In genomic region chr11:2668876-2669275, GRCh38 we compare ENCODE assay signal across 23 cellular contexts. TPM values are rescaled to one million over a fixed set of nuclear protein-coding genes. Genes with fewer than 3 reads are reported as not detected.
DNase-seq lines count a peak whose midpoint lies in the region; ATAC-seq and TF ChIP-seq lines count a peak whose summit lies in the region.
"Had no signal": no experiment of that assay in that cellular context is flagged by ENCODE, and none has a peak within 500 bp of the region (broad histone marks: within the 10 kb centered on the region; RNA-seq: fewer than 3 reads in every experiment).

No MANE protein-coding gene starts in this region.

- no peak for ATAC-seq in CD4-positive, alpha-beta T cell (ENCODE audit: poor library complexity)
- no peak for ATAC-seq in HG03565 (IDR thresholded peaks at IDR 0.05; ENCODE audit: unreplicated experiment)
- ATAC-seq: Right ventricle myocardium inferior had no signal

- H3K27ac ChIP-seq in hepatocyte = peak overlapping the region; percentile 16
- no peak overlapping the region for H3K27ac ChIP-seq in CD4-positive, alpha-beta T cell (ENCODE audit: low read depth, low read length)
- H3K27ac ChIP-seq: BLaER1, GM23248 had no signal

- no peak overlapping the region for H3K4me3 Mint-ChIP-seq in activated CD4-positive, alpha-beta memory T cell treated with anti-CD3 and anti-CD28 coated beads, Interleukin-2, amount 10 ng/mL, durations not matched to agents 7 days and 5 days
- no peak overlapping the region for H3K4me3 Mint-ChIP-seq in type B pancreatic cell
- H3K4me3 Mint-ChIP-seq in CD4-positive, alpha-beta T cell = no peak overlapping the region
- H3K4me3 Mint-ChIP-seq: CD8-positive, alpha-beta memory T cell; H9; HFFc6 had no signal

- peaks cover 37% of the 10 kb centered on the region for H4K20me1 ChIP-seq in hepatocyte (ENCODE audit: insufficient read depth, poor library complexity, severe bottlenecking)

- intact Hi-C loops in CD4-positive, alpha-beta T cell (cut with DNase I, micrococcal nuclease) = no loop called here

- DNase-seq in activated CD4-positive, alpha-beta memory T cell treated with anti-CD3 and anti-CD28 coated beads, Interleukin-2, amount 10 ng/mL, durations not matched to agents 7 days and 5 days = peak; percentile 7
- no peak for DNase-seq in hepatocyte (ENCODE audit: low spot score)
- peak; percentile 28 for DNase-seq in retina
- DNase-seq in type B pancreatic cell (ENCODE audit: extremely low spot score, unreplicated experiment) = peak; percentile 18
- DNase-seq in CD4-positive, alpha-beta T cell = no peak
- no peak for DNase-seq in medulla oblongata (ENCODE audit: extremely low spot score)
- DNase-seq: ACHN; Calu3; CD8-positive, alpha-beta memory T cell; DMS153; GM23248; H9; HFFc6; Karpas-422; MV-4-11; NCI-H1694; NCI-H2081 treated with DMSO at 0.1 percent for 48 hours; NCI-H446; NCI-H526; OCI-M1 had no signal

- H3K79me2 ChIP-seq in hepatocyte = peaks cover 71% of the 10 kb centered on the region

- no peaks in the 10 kb centered on the region for H3K4me1 Mint-ChIP-seq in activated CD4-positive, alpha-beta memory T cell treated with anti-CD3 and anti-CD28 coated beads, Interleukin-2, amount 10 ng/mL, durations not matched to agents 7 days and 5 days
- peaks cover 18% of the 10 kb centered on the region for H3K4me1 Mint-ChIP-seq in type B pancreatic cell (ENCODE audit: unreplicated experiment)
- no peaks in the 10 kb centered on the region for H3K4me1 Mint-ChIP-seq in CD4-positive, alpha-beta T cell (ENCODE audit: low read depth)
- H3K4me1 Mint-ChIP-seq: CD8-positive, alpha-beta memory T cell had no signal

- no peak overlapping the region for H3K27ac Mint-ChIP-seq in activated CD4-positive, alpha-beta memory T cell treated with anti-CD3 and anti-CD28 coated beads, Interleukin-2, amount 10 ng/mL, durations not matched to agents 7 days and 5 days
- peak overlapping the region; percentile 0 for H3K27ac Mint-ChIP-seq in type B pancreatic cell
- H3K27ac Mint-ChIP-seq in CD4-positive, alpha-beta T cell = no peak overlapping the region
- H3K27ac Mint-ChIP-seq: CD8-positive, alpha-beta memory T cell; H9; HFFc6 had no signal

- H3K27me3 Mint-ChIP-seq in activated CD4-positive, alpha-beta memory T cell treated with anti-CD3 and anti-CD28 coated beads, Interleukin-2, amount 10 ng/mL, durations not matched to agents 7 days and 5 days = no peaks in the 10 kb centered on the region
- H3K27me3 Mint-ChIP-seq in type B pancreatic cell = no peaks in the 10 kb centered on the region
- H3K27me3 Mint-ChIP-seq in CD4-positive, alpha-beta T cell = no peaks in the 10 kb centered on the region
- H3K27me3 Mint-ChIP-seq: CD8-positive, alpha-beta memory T cell had no signal

- CTCF ChIA-PET in activated CD4-positive, alpha-beta memory T cell treated with anti-CD3 and anti-CD28 coated beads, Interleukin-2, amount 10 ng/mL, durations not matched to agents 7 days and 5 days (lab: Charles Lee) = no interaction called here
- CTCF ChIA-PET in CD4-positive, alpha-beta T cell (lab: Charles Lee) = no interaction called here

- H3K27me3 ChIP-seq in hepatocyte = no peaks in the 10 kb centered on the region
- no peaks in the 10 kb centered on the region for H3K27me3 ChIP-seq in CD4-positive, alpha-beta T cell (ENCODE audit: control insufficient read depth, insufficient read depth, low read length)
- H3K27me3 ChIP-seq: BLaER1 had no signal

- H2AFZ ChIP-seq in hepatocyte = no peak overlapping the region
- H2AFZ ChIP-seq: GM23248 had no signal

- H3K9me3 ChIP-seq in hepatocyte (ENCODE audit: low read depth) = no peaks in the 10 kb centered on the region
- no peaks in the 10 kb centered on the region for H3K9me3 ChIP-seq in CD4-positive, alpha-beta T cell (ENCODE audit: control insufficient read depth, low read length)

- H3K9me2 ChIP-seq in hepatocyte (replicated peaks; ENCODE audit: insufficient read depth) = no peaks in the 10 kb centered on the region

- H3K36me3 Mint-ChIP-seq in activated CD4-positive, alpha-beta memory T cell treated with anti-CD3 and anti-CD28 coated beads, Interleukin-2, amount 10 ng/mL, durations not matched to agents 7 days and 5 days (ENCODE audit: low read depth) = no peaks in the 10 kb centered on the region
- peaks cover 30% of the 10 kb centered on the region for H3K36me3 Mint-ChIP-seq in type B pancreatic cell
- H3K36me3 Mint-ChIP-seq in CD4-positive, alpha-beta T cell (ENCODE audit: low read depth) = peaks cover 18% of the 10 kb centered on the region
- H3K36me3 Mint-ChIP-seq: CD8-positive, alpha-beta memory T cell had no signal

- no peak overlapping the region for H3K4me2 ChIP-seq in hepatocyte
- H3K4me2 ChIP-seq: BLaER1 had no signal

- H3K9me3 Mint-ChIP-seq in activated CD4-positive, alpha-beta memory T cell treated with anti-CD3 and anti-CD28 coated beads, Interleukin-2, amount 10 ng/mL, durations not matched to agents 7 days and 5 days = no peaks in the 10 kb centered on the region
- H3K9me3 Mint-ChIP-seq in type B pancreatic cell = no peaks in the 10 kb centered on the region
- H3K9me3 Mint-ChIP-seq in CD4-positive, alpha-beta T cell = no peaks in the 10 kb centered on the region
- H3K9me3 Mint-ChIP-seq: CD8-positive, alpha-beta memory T cell; HFFc6 had no signal

- H3K36me3 ChIP-seq in hepatocyte (replicated peaks; ENCODE audit: insufficient read depth, low read depth) = no peaks in the 10 kb centered on the region

- POLR2A ChIA-PET in activated CD4-positive, alpha-beta memory T cell treated with anti-CD3 and anti-CD28 coated beads, Interleukin-2, amount 10 ng/mL, durations not matched to agents 7 days and 5 days (lab: Charles Lee) = interaction anchor here (1.0 kb wide), 1 partner anchor 15 kb away, joined by 3 read pairs; no protein-coding TSS in a partner anchor
- POLR2A ChIA-PET in CD4-positive, alpha-beta T cell (lab: Charles Lee) = no interaction called here

- TF ChIP-seq CTCF in hepatocyte (IDR thresholded peaks at IDR 0.05; ENCODE audit: poor library complexity) = no peak
- no peak for TF ChIP-seq CTCF in type B pancreatic cell (conservative IDR thresholded peaks at IDR 0.05)
- no peak for TF ChIP-seq CTCF in CD4-positive, alpha-beta T cell (IDR thresholded peaks at IDR 0.05)

- H3K4me3 ChIP-seq in hepatocyte = no peak overlapping the region
- H3K4me3 ChIP-seq: BLaER1, GM23248 had no signal

- H3K4me1 ChIP-seq in hepatocyte (ENCODE audit: insufficient read depth) = peaks cover 23% of the 10 kb centered on the region

- 63% methylated on average over 5 of the region's 5 CpGs for WGBS in hepatocyte (ENCODE audit: low lambda C conversion rate, missing lambda C conversion rate)

RNA-seq across cellular contexts. Expression of gene KCNQ1OT1, which starts 30.9 kb away (rescaled TPM):
- under 1 TPM; 0.25 to 0.28 TPM for total RNA-seq in activated CD4-positive, alpha-beta memory T cell treated with anti-CD3 and anti-CD28 coated beads, Interleukin-2, amount 10 ng/mL, durations not matched to agents 7 days and 5 days
- 6.6 and 7.9 TPM in 2 replicates for total RNA-seq in hepatocyte
- polyA plus RNA-seq in hepatocyte = 3.1 and 4.0 TPM in 2 replicates
- total RNA-seq in type B pancreatic cell (ENCODE audit: low replicate concordance) = 3.3 and 7.0 TPM in 2 replicates
- total RNA-seq in CD4-positive, alpha-beta T cell = under 1 TPM; 0.17 to 0.22 TPM

Comparison
In these comparisons a context has a peak if more than half of its experiments do, and no peak if none do; other contexts are left out.
1. DNase-seq: peak in activated CD4-positive, alpha-beta memory T cell treated with anti-CD3 and anti-CD28 coated beads, Interleukin-2, amount 10 ng/mL, durations not matched to agents 7 days and 5 days (single experiment), retina (single experiment) and type B pancreatic cell (single experiment); none in hepatocyte (single experiment), CD4-positive, alpha-beta T cell (0 of 10) and medulla oblongata (single experiment).